Comparison of ENCODE assay signal across 10 cellular contexts in genomic region chr20:32893878-32894483, GRCh38. TPM values are rescaled to one million over a fixed set of nuclear protein-coding genes. Genes with fewer than 3 reads are reported as not detected.
DNase-seq lines count a peak whose midpoint lies in the region; ATAC-seq, FAIRE-seq and TF ChIP-seq lines count a peak whose summit lies in the region.
"Had no signal": no experiment of that assay in that cellular context is flagged by ENCODE, and none has a peak within 500 bp of the region (broad histone marks: within the 10 kb centered on the region; RNA-seq: fewer than 3 reads in every experiment).

No MANE protein-coding gene starts in this region.

- in situ Hi-C loops in K562 (cut with MboI), result no loop called here

- no peak overlapping the region for H3K27ac ChIP-seq in K562 (ENCODE audit: extremely low read depth, low read depth, low read length)
- H3K27ac ChIP-seq: neutrophil had no signal

- no peak for TF ChIP-seq EP300 in K562 (IDR thresholded peaks at IDR 0.05; ENCODE audit: low read length)

- POLR2A ChIA-PET in K562 (lab: Yijun Ruan, JAX), result interaction anchor here (0.6 to 1.6 kb wide), 2 partner anchors 9 to 98 kb away, joined by 3 to 5 read pairs; no protein-coding TSS in a partner anchor

- CTCF ChIA-PET in K562 (lab: Yijun Ruan, JAX; ENCODE audit: low intra/inter-chr PET ratio), result interaction anchor here (0.6 to 0.8 kb wide), 2 partner anchors 28 to 373 kb away, joined by 3 to 6 read pairs; no protein-coding TSS in a partner anchor

- TF ChIP-seq CTCF in K562 (IDR thresholded peaks at IDR 0.05 in 2 of 3, conservative IDR thresholded peaks at IDR 0.05 in 1 of 3; ENCODE audit: insufficient read depth in 2 of 3, low read depth in 1 of 3, low read length in 3 of 3), result peak; percentile 79 to 89 (median 82)
- TF ChIP-seq CTCF in nephron progenitor cell (IDR thresholded peaks at IDR 0.05), result peak; percentile 51

- no peaks in the 10 kb centered on the region for H3K36me3 ChIP-seq in K562 (ENCODE audit: control insufficient read depth, insufficient read depth, low read length)
- H3K36me3 ChIP-seq: neutrophil had no signal

- no peak overlapping the region for H2AFZ ChIP-seq in K562 (ENCODE audit: low read depth, low read length)

- H3K27me3 Mint-ChIP-seq in nephron progenitor cell (ENCODE audit: low read depth, poor library complexity), result peaks cover 3% of the 10 kb centered on the region
- H3K27me3 Mint-ChIP-seq: activated naive CD8-positive, alpha-beta T cell had no signal

- H3K4me3 Mint-ChIP-seq in nephron progenitor cell, result no peak overlapping the region
- H3K4me3 Mint-ChIP-seq: activated naive CD8-positive, alpha-beta T cell had no signal

- no peak overlapping the region for H3K9ac ChIP-seq in K562 (ENCODE audit: insufficient read depth in 1 of 2, low read depth in 2 of 2, low read length in 2 of 2)

- peaks cover 28 to 63% of the 10 kb centered on the region in 2 experiments for H3K27me3 ChIP-seq in K562 (ENCODE audit: control insufficient read depth in 2 of 2, insufficient read depth in 2 of 2, low read length in 2 of 2)
- H3K27me3 ChIP-seq: neutrophil had no signal

- peaks cover 28% of the 10 kb centered on the region for H3K4me1 Mint-ChIP-seq in nephron progenitor cell

- peak; percentile 46 to 82 for DNase-seq in NCI-H526 (lab: John Stamatoyannopoulos, UW)
- DNase-seq in NCI-H526 treated with DMSO at 0.1 percent for 48 hours (lab: John Stamatoyannopoulos, UW), result no peak
- DNase-seq in HK-2 (ENCODE audit: unreplicated experiment), result peak; percentile 35
- DNase-seq in K562 (ENCODE audit: extremely low read depth in 1 of 4, low spot score in 3 of 4), result peak; percentile 56 to 66 (median 62)
- DNase-seq in nephron progenitor cell, result peak; percentile 42
- DNase-seq in pons (ENCODE audit: low spot score), result no peak

- BruUV-seq in K562 (replicated peaks; lab: Mats Ljungman, UMichigan), result no TSS peak

- H3K4me3 ChIP-seq in K562, result no peak overlapping the region

- TF ChIP-seq POLR2A in K562 (conservative IDR thresholded peaks at IDR 0.05), result no peak

- ATAC-seq in K562 (peak; percentile 93), HG03159 (IDR thresholded peaks at IDR 0.05; ENCODE audit: unreplicated experiment) (no peak), HG03442 (IDR thresholded peaks at IDR 0.05; ENCODE audit: unreplicated experiment) (no peak)

- TF ChIP-seq RAD21 in K562 (CRISPR knock-in tag; conservative IDR thresholded peaks at IDR 0.05 in 1 of 2, IDR thresholded peaks at IDR 0.05 in 1 of 2), result peak; percentile 5 to 76; a peak in 2 of 4 replicates

- no peaks in the 10 kb centered on the region for H3K36me3 Mint-ChIP-seq in nephron progenitor cell (ENCODE audit: low read depth)
- H3K36me3 Mint-ChIP-seq: activated naive CD8-positive, alpha-beta T cell had no signal

- no peaks in the 10 kb centered on the region for H3K9me3 ChIP-seq in K562 (replicated peaks; ENCODE audit: control insufficient read depth, insufficient read depth, low read depth, low read length)
- H3K9me3 ChIP-seq: neutrophil had no signal

- no peaks in the 10 kb centered on the region for H3K9me1 ChIP-seq in K562 (ENCODE audit: control insufficient read depth, insufficient read depth, low read length)

- 8% methylated on average over 10 of the region's 10 CpGs for WGBS in K562 (ENCODE audit: insufficient coverage, low coverage, missing lambda C conversion rate)

- no peaks in the 10 kb centered on the region for H3K9me3 Mint-ChIP-seq in nephron progenitor cell

- H3K4me1 ChIP-seq in K562 (replicated peaks in 1 of 2; ENCODE audit: control insufficient read depth in 2 of 2, insufficient read depth in 2 of 2, low read length in 2 of 2), result peaks cover 0 to 7% of the 10 kb centered on the region in 2 experiments; a peak in 2 of 5 replicates

- no peaks in the 10 kb centered on the region for H3K79me2 ChIP-seq in K562 (ENCODE audit: control insufficient read depth, insufficient read depth, low read length)

- intact Hi-C loops in K562 (cut with micrococcal nuclease), result loop anchor here (1.0 kb wide), 2 partner anchors 104 to 220 kb away; no protein-coding TSS in a partner anchor

- no peak for FAIRE-seq in K562 (lab: Jason Lieb, UNC)

- peak overlapping the region; percentile 85 for H3K27ac Mint-ChIP-seq in nephron progenitor cell
- H3K27ac Mint-ChIP-seq: activated naive CD8-positive, alpha-beta T cell had no signal

- H3K4me2 ChIP-seq in K562 (ENCODE audit: insufficient read depth, low read length), result no peak overlapping the region

- peaks cover 8% of the 10 kb centered on the region for H4K20me1 ChIP-seq in K562 (replicated peaks; ENCODE audit: control insufficient read depth, insufficient read depth, low read length)

TF ChIP-seq in K562, 482 proteins besides CTCF, POLR2A, EP300 and RAD21 (continues in another document):
- TF ChIP-seq SMC3 (conservative IDR thresholded peaks at IDR 0.05; ENCODE audit: insufficient read depth, low read depth, low read length), result peak; percentile 63
- TF ChIP-seq THRAP3 (IDR thresholded peaks at IDR 0.05; ENCODE audit: borderline replicate concordance), result no peak
- no peak for TF ChIP-seq PHF20 (IDR thresholded peaks at IDR 0.05; ENCODE audit: partially characterized antibody)
- TF ChIP-seq HDAC1 (IDR thresholded peaks at IDR 0.05), result no peak
- no peak for TF ChIP-seq HDAC3 (IDR thresholded peaks at IDR 0.05; ENCODE audit: borderline replicate concordance, partially characterized antibody)
- no peak for TF ChIP-seq STAT5A (IDR thresholded peaks at IDR 0.05; ENCODE audit: borderline replicate concordance, low read length)
- peak; percentile 15 for TF ChIP-seq CTCFL (IDR thresholded peaks at IDR 0.05; ENCODE audit: borderline replicate concordance, insufficient read depth, low read depth, low read length, poor library complexity, severe bottlenecking)
- TF ChIP-seq STAG1 (CRISPR knock-in tag; IDR thresholded peaks at IDR 0.05; ENCODE audit: borderline replicate concordance), result peak; percentile 49; the same call in 1 of the 2 replicates
- no peak for TF ChIP-seq ZNF23 (CRISPR knock-in tag; IDR thresholded peaks at IDR 0.05)
- no peak for TF ChIP-seq NR3C1 (CRISPR knock-in tag; IDR thresholded peaks at IDR 0.05)
- TF ChIP-seq ZNF518B (CRISPR knock-in tag; IDR thresholded peaks at IDR 0.05), result no peak
- no peak for TF ChIP-seq ZFX (CRISPR knock-in tag; IDR thresholded peaks at IDR 0.05)

RNA-seq across cellular contexts. Expression of gene EFCAB8, which starts 35.3 kb away (rescaled TPM):
- 0.67 and 2.2 TPM in 2 replicates for total RNA-seq in K562 (2011; cell fraction: chromatin; rRNA removed; ENCODE audit: low replicate concordance)
- total RNA-seq in K562 (2011; cell fraction: nucleolus; rRNA removed), result 0.13 and 1.5 TPM in 2 replicates
- 1.8 and 1.9 TPM in 2 replicates for total RNA-seq in K562 (2011; cell fraction: nucleoplasm; rRNA removed)
- not detected in 2 replicates for total RNA-seq in K562 (2014; rRNA removed)
- total RNA-seq in K562 (2014; rRNA removed; fragmentation: Illumina TruSeq; extraction: Trizol), result 0.11 TPM in 1 of 2 replicates, not detected in the other
- 0.19 TPM in 1 of 2 replicates, not detected in the other for total RNA-seq in K562 (2015; rRNA removed; fragmentation: Illumina TruSeq; extraction: Trizol)
- total RNA-seq in K562 (2021), result not detected in 2 replicates
- polyA plus RNA-seq in K562 (2011; rRNA removed), result 0.16 and 0.18 TPM in 2 replicates
- 0.01 and 0.09 TPM in 2 replicates for polyA plus RNA-seq in K562 (2011; cell fraction: cytosol; rRNA removed)
- polyA plus RNA-seq in K562 (2011; cell fraction: nucleus; rRNA removed), result 0.74 and 0.76 TPM in 2 replicates
- 0.08 and 0.22 TPM in 2 replicates for polyA plus RNA-seq in K562 (2012)
- 0.03 TPM in 1 of 2 replicates, not detected in the other for polyA plus RNA-seq in K562 (2014; fragmentation: Illumina TruSeq; extraction: Trizol)
- polyA plus RNA-seq in K562 (2014; fragmentation: Nextera tagmentation; extraction: Ambion mirVana), result not detected
- 0.03 TPM in 1 of 2 replicates, not detected in the other for polyA plus RNA-seq in K562 (2014; rRNA removed)
- 0.98 TPM in 1 of 2 replicates, not detected in the other for polyA minus RNA-seq in K562 (2011; rRNA and poly(A)+ RNA removed)
- not detected in 2 replicates for polyA minus RNA-seq in K562 (2011; cell fraction: cytosol; rRNA and poly(A)+ RNA removed)
- 0.22 TPM in 1 of 2 replicates, not detected in the other for polyA minus RNA-seq in K562 (2011; cell fraction: nucleus; rRNA and poly(A)+ RNA removed)

Comparison
In these comparisons a context has a peak if more than half of its experiments do, and no peak if none do; other contexts are left out.
1. DNase-seq: peak in NCI-H526 (2 of 2), HK-2 (single experiment), K562 (4 of 4) and nephron progenitor cell (single experiment); none in NCI-H526 treated with DMSO at 0.1 percent for 48 hours (single experiment) and pons (single experiment).